12 cellular contexts compared by ENCODE assay signal in genomic region chr2:46813046-46813445, GRCh38.
DNase-seq lines count a peak whose midpoint lies in the region; ATAC-seq and TF ChIP-seq lines count a peak whose summit lies in the region.
"Had no signal": no experiment of that assay in that cellular context is flagged by ENCODE, and none has a peak within 500 bp of the region (broad histone marks: within the 10 kb centered on the region; RNA-seq: fewer than 3 reads in every experiment).

No MANE protein-coding gene starts in this region.

- no peak for TF ChIP-seq CTCF in gastroesophageal sphincter (IDR thresholded peaks at IDR 0.05)
- no peak for TF ChIP-seq CTCF in nephron (IDR thresholded peaks at IDR 0.05; ENCODE audit: unreplicated experiment in 3 of 3)
- TF ChIP-seq CTCF in upper lobe of right lung (IDR thresholded peaks at IDR 0.05), result no peak

- H3K9me3 ChIP-seq in gastroesophageal sphincter (no peaks in the 10 kb centered on the region), upper lobe of right lung (no peaks in the 10 kb centered on the region)

- H3K36me3 ChIP-seq in gastroesophageal sphincter (no peaks in the 10 kb centered on the region), upper lobe of right lung (no peaks in the 10 kb centered on the region)

- H3K4me3 Mint-ChIP-seq in nephron, result peak overlapping the region in 2 of 3 experiments; percentile 12 to 36
- H3K4me3 Mint-ChIP-seq: activated naive CD4-positive, alpha-beta T cell treated with anti-CD3 and anti-CD28 coated beads for 36 hours had no signal

- no peak overlapping the region for H3K4me3 ChIP-seq in gastroesophageal sphincter
- no peak overlapping the region for H3K4me3 ChIP-seq in upper lobe of right lung

- H3K27ac Mint-ChIP-seq in nephron, result peak overlapping the region; percentile 92 to 95 (median 95)
- H3K27ac Mint-ChIP-seq: activated naive CD4-positive, alpha-beta T cell treated with anti-CD3 and anti-CD28 coated beads for 36 hours had no signal

- intact Hi-C loops in upper lobe of right lung (cut with DNase I), result loop anchor here (10.0 kb wide), 1 partner anchor 62 kb away; no protein-coding TSS in a partner anchor

- WGBS in gastroesophageal sphincter (ENCODE audit: low coverage in 1 of 2), 2 donors, result no CpG with 5 or more reads among the region's 5 CpGs

- TF ChIP-seq EP300 in gastroesophageal sphincter (IDR thresholded peaks at IDR 0.05), result no peak

- DNase-seq in NCI-H524 (lab: John Stamatoyannopoulos, UW) (peak; percentile 11 to 59), NCI-H524 treated with DMSO at 0.1 percent for 48 hours (lab: John Stamatoyannopoulos, UW) (no peak), upper lobe of right lung (no peak), T-helper 2 cell (no peak)
- DNase-seq: 8988T; activated CD4-positive, alpha-beta T cell treated with anti-CD3 and anti-CD28 coated beads, Interleukin-2, amount 50 U/mL, for 4 hours; activated naive CD4-positive, alpha-beta T cell treated with anti-CD3 and anti-CD28 coated beads for 36 hours; NCI-H526 treated with DMSO at 0.1 percent for 48 hours had no signal

- peaks cover 56% of the 10 kb centered on the region for H3K4me1 Mint-ChIP-seq in nephron

- ATAC-seq in gastroesophageal sphincter (no peak), upper lobe of right lung (peak; percentile 36), HG03521 (IDR thresholded peaks at IDR 0.05; ENCODE audit: unreplicated experiment) (no peak), GM19463 (IDR thresholded peaks at IDR 0.05; ENCODE audit: unreplicated experiment) (no peak)

- H3K27ac ChIP-seq in gastroesophageal sphincter (peak overlapping the region; percentile 80 to 89 (median 86)), upper lobe of right lung (peak overlapping the region; percentile 79)

- H3K27me3 Mint-ChIP-seq in nephron (ENCODE audit: low read depth), result peaks cover 9% of the 10 kb centered on the region

- peaks cover 8% of the 10 kb centered on the region for H3K9me3 Mint-ChIP-seq in nephron

- no peaks in the 10 kb centered on the region for H3K36me3 Mint-ChIP-seq in nephron (ENCODE audit: low read depth)

- H3K4me1 ChIP-seq in gastroesophageal sphincter (peaks cover 21 to 71% (median 48%) of the 10 kb centered on the region in 3 donors), upper lobe of right lung (peaks cover 57% of the 10 kb centered on the region)

- no peak for TF ChIP-seq POLR2A in gastroesophageal sphincter (IDR thresholded peaks at IDR 0.05)

- H3K27me3 ChIP-seq in gastroesophageal sphincter, result no peaks in the 10 kb centered on the region
- no peaks in the 10 kb centered on the region for H3K27me3 ChIP-seq in upper lobe of right lung

Comparison
In these comparisons a context has a peak if more than half of its experiments do, and no peak if none do; other contexts are left out.
1. DNase-seq: peak in NCI-H524 (2 of 2); none in NCI-H524 treated with DMSO at 0.1 percent for 48 hours (single experiment), upper lobe of right lung (single experiment) and T-helper 2 cell (0 of 5).